In genomic region chr7:44103941-44104879, GRCh38 we compare ENCODE assay signal across 9 cellular contexts. TPM values are rescaled to one million over a fixed set of nuclear protein-coding genes. Genes with fewer than 3 reads are reported as not detected.
A peak's percentile ranks its signal among the peaks of the same experiment; 100 is the strongest.
DNase-seq lines count a peak whose midpoint lies in the region; ATAC-seq, FAIRE-seq and TF ChIP-seq lines count a peak whose summit lies in the region.
"Had no signal": no experiment of that assay in that cellular context is flagged by ENCODE, and none has a peak within 500 bp of the region (broad histone marks: within the 10 kb centered on the region; RNA-seq: fewer than 3 reads in every experiment).

AEBP1 (plus strand) TSS chr7:44104345; CDS start chr7:44104666, 321 bp downstream.

- DNase-seq in CD8-positive, alpha-beta T cell: peak in 5 of 7 experiments; percentile 19 to 63 (median 32)
- DNase-seq in NOMO-1 treated with DMSO at 0.1 percent for 48 hours (lab: John Stamatoyannopoulos, UW; ENCODE audit: unreplicated experiment): peak; percentile 35
- peak in 1 of 61 donors; percentile 28 for DNase-seq in caudate nucleus (lab: John Stamatoyannopoulos, UW)
- DNase-seq in left kidney (ENCODE audit: low read depth, low spot score): peak; percentile 81
- no peak for DNase-seq in stomach
- no peak for DNase-seq in NCI-H2081 treated with DMSO at 0.1 percent for 48 hours (lab: John Stamatoyannopoulos, UW)
- no peak for DNase-seq in RCC 7860 (ENCODE audit: low spot score)
- no peak for DNase-seq in HPDE6-E6E7 (ENCODE audit: extremely low spot score)

- FAIRE-seq in RCC 7860 (lab: Jason Lieb, UNC): no peak
- FAIRE-seq: islet of Langerhans had no signal

- H3K4me1 Mint-ChIP-seq in CD8-positive, alpha-beta T cell (ENCODE audit: low read depth): peaks cover 19% of the 10 kb centered on the region

- H3K27ac Mint-ChIP-seq in CD8-positive, alpha-beta T cell: peak within 1 kb of the TSS; percentile 74

- H3K4me1 ChIP-seq in CD8-positive, alpha-beta T cell (ENCODE audit: insufficient read depth, low read length): peaks cover 10% of the 10 kb centered on the region
- peaks cover 5 to 56% (median 35%) of the 10 kb centered on the region in 4 donors for H3K4me1 ChIP-seq in stomach

- H3K36me3 Mint-ChIP-seq in CD8-positive, alpha-beta T cell: peaks cover 7% of the 10 kb centered on the region

- TF ChIP-seq CTCF in CD8-positive, alpha-beta T cell (IDR thresholded peaks at IDR 0.05): no peak
- TF ChIP-seq CTCF in stomach (IDR thresholded peaks at IDR 0.05): no peak

- H3K4me3 ChIP-seq in CD8-positive, alpha-beta T cell (ENCODE audit: low read depth, low read length): peak within 1 kb of the TSS; percentile 63
- H3K4me3 ChIP-seq in stomach: peak within 1 kb of the TSS; percentile 46 to 61 (median 54)

- TF ChIP-seq EP300 in stomach (IDR thresholded peaks at IDR 0.05): no peak

- ATAC-seq in CD8-positive, alpha-beta T cell: peak; percentile 64

- 3 to 5% (median 4%) methylated on average over 32 to 86 of the region's 89 CpGs for WGBS in stomach, 5 donors

- H3K27me3 ChIP-seq in CD8-positive, alpha-beta T cell (ENCODE audit: insufficient read depth, low read length): no peaks in the 10 kb centered on the region
- H3K27me3 ChIP-seq in stomach: peaks cover 0 to 41% (median 28%) of the 10 kb centered on the region in 3 donors

- no peak for TF ChIP-seq POLR2A in stomach (IDR thresholded peaks at IDR 0.05)

- H3K27me3 Mint-ChIP-seq in CD8-positive, alpha-beta T cell (ENCODE audit: low read depth): no peaks in the 10 kb centered on the region

- POLR2A ChIA-PET in CD8-positive, alpha-beta T cell (lab: Charles Lee): interaction anchor here (1.0 kb wide), 1 partner anchor 51 kb away, joined by 3 read pairs; no protein-coding TSS in a partner anchor

- peak within 1 kb of the TSS; percentile 11 for H3K27ac ChIP-seq in CD8-positive, alpha-beta T cell (ENCODE audit: low read depth, low read length)
- H3K27ac ChIP-seq in caudate nucleus (ENCODE audit: low read depth, low read length): peak within 1 kb of the TSS; percentile 69
- peak within 1 kb of the TSS; percentile 24 to 93 (median 88) for H3K27ac ChIP-seq in stomach

- H3K36me3 ChIP-seq in CD8-positive, alpha-beta T cell (ENCODE audit: insufficient read depth, low read length): no peaks in the 10 kb centered on the region
- H3K36me3 ChIP-seq in stomach: peaks cover 0 to 25% (median 22%) of the 10 kb centered on the region in 4 donors

- intact Hi-C loops in CD8-positive, alpha-beta T cell (cut with DNase I, micrococcal nuclease): loop anchor here in 1 of 2 experiments (1.0 kb wide), 2 partner anchors 19 to 21 kb away; partner anchors contain the start of gene POLD2
- intact Hi-C loops in stomach (cut with DNase I; ENCODE audit: low total_unique reads): no loop called here

- CTCF ChIA-PET in CD8-positive, alpha-beta T cell (lab: Charles Lee): interaction anchor here (0.9 kb wide), 1 partner anchor 31 kb away, joined by 3 read pairs; no protein-coding TSS in a partner anchor

- peak within 1 kb of the TSS; percentile 77 for H3K4me3 Mint-ChIP-seq in CD8-positive, alpha-beta T cell

- no peaks in the 10 kb centered on the region for H3K9me3 Mint-ChIP-seq in CD8-positive, alpha-beta T cell

- H3K9me3 ChIP-seq in CD8-positive, alpha-beta T cell (ENCODE audit: low read length): no peaks in the 10 kb centered on the region
- H3K9me3 ChIP-seq in stomach: no peaks in the 10 kb centered on the region

RNA-seq across cellular contexts. Expression of gene AEBP1, which starts in this region (rescaled TPM):
- total RNA-seq in CD8-positive, alpha-beta T cell: 10 to 100 TPM; 15.9 to 22.6 TPM
- total RNA-seq in stomach: 100 to 1,000 TPM in 1 of 5 donors, 10 to 100 TPM in 4; 37.3 to 179 (median 58.8) TPM
- 10 to 100 TPM; 14.6 to 36.7 (median 17.7) TPM for polyA plus RNA-seq in stomach

Comparison
In these comparisons a context has a peak if more than half of its experiments do, and no peak if none do; other contexts are left out.
1. DNase-seq: peak in CD8-positive, alpha-beta T cell (5 of 7), NOMO-1 treated with DMSO at 0.1 percent for 48 hours (single experiment) and left kidney (single experiment); none in stomach (single experiment), NCI-H2081 treated with DMSO at 0.1 percent for 48 hours (single experiment), RCC 7860 (single experiment) and HPDE6-E6E7 (single experiment).
2. H3K27ac ChIP-seq: peak in every context shown above with its lines; median percentile 88 in stomach; 69 in caudate nucleus; 11 in CD8-positive, alpha-beta T cell.